ENCODE assay signal across 11 cellular contexts in the genomic region with DNA sequence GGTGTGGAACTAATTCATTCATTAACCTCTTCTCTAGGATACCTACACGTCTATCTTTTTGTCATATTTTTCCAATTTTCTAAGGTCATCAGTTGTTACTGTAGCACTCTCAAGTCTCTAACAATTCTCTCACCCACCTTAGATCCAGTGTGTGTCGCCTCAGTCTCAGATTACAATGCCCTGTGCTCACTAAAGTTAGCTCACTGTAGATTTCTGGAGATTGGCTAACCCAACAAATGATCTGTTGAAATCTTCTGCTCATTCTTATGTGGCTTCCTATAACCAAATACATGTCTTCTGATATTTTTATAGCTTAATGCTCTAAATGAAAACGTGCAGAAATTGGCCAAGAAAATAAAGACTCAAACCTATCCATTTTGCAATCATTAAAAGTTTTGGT.
"Had no signal": no experiment of that assay in that cellular context is flagged by ENCODE, and none has a peak within 500 bp of the region (broad histone marks: within the 10 kb centered on the region; RNA-seq: fewer than 3 reads in every experiment).

No MANE protein-coding gene starts in this region.

- H3K4me3 ChIP-seq: coronary artery, esophagus muscularis mucosa had no signal

- DNase-seq: activated CD4-positive, alpha-beta memory T cell treated with anti-CD3 and anti-CD28 coated beads for 36 hours; activated CD8-positive, alpha-beta memory T cell treated with anti-CD3 and anti-CD28 coated beads, Interleukin-2, amount 10 ng/mL, durations not matched to agents 7 days and 5 days; activated naive CD4-positive, alpha-beta T cell treated with anti-CD3 and anti-CD28 coated beads, Interleukin-2, amount 10 ng/mL, durations not matched to agents 7 days and 5 days; activated T-cell treated with anti-CD3 and anti-CD28 coated beads, Interleukin-2, amount 50 U/mL, for 1 hour; central memory CD4-positive, alpha-beta T cell; retina; stimulated activated CD4-positive, alpha-beta T cell treated with anti-CD3 and anti-CD28 coated beads, Interleukin-2, amount 100 ng/mL, for 48 hours; WERI-Rb-1 had no signal

- H3K27ac ChIP-seq: coronary artery, esophagus muscularis mucosa, WERI-Rb-1 had no signal

- H3K9me3 Mint-ChIP-seq: activated CD4-positive, alpha-beta memory T cell treated with anti-CD3 and anti-CD28 coated beads for 36 hours; activated naive CD4-positive, alpha-beta T cell treated with anti-CD3 and anti-CD28 coated beads, Interleukin-2, amount 10 ng/mL, durations not matched to agents 7 days and 5 days; stimulated activated memory B cell treated with anti-CD40 and anti-IgM and Interleukin-4, amounts not matched to agents 10 μg/mL and 1 μg/mL and 100 μg/mL, for 72 hours had no signal

- H3K4me1 ChIP-seq: esophagus muscularis mucosa had no signal

- H3K4me3 Mint-ChIP-seq: activated CD4-positive, alpha-beta memory T cell treated with anti-CD3 and anti-CD28 coated beads for 36 hours; activated CD8-positive, alpha-beta memory T cell treated with anti-CD3 and anti-CD28 coated beads, Interleukin-2, amount 10 ng/mL, durations not matched to agents 7 days and 5 days; activated naive CD4-positive, alpha-beta T cell treated with anti-CD3 and anti-CD28 coated beads, Interleukin-2, amount 10 ng/mL, durations not matched to agents 7 days and 5 days; stimulated activated memory B cell treated with anti-CD40 and anti-IgM and Interleukin-4, amounts not matched to agents 10 μg/mL and 1 μg/mL and 100 μg/mL, for 72 hours had no signal

- H3K9me3 ChIP-seq: esophagus muscularis mucosa had no signal

- H3K4me1 Mint-ChIP-seq: activated CD8-positive, alpha-beta memory T cell treated with anti-CD3 and anti-CD28 coated beads, Interleukin-2, amount 10 ng/mL, durations not matched to agents 7 days and 5 days; activated naive CD4-positive, alpha-beta T cell treated with anti-CD3 and anti-CD28 coated beads, Interleukin-2, amount 10 ng/mL, durations not matched to agents 7 days and 5 days; stimulated activated memory B cell treated with anti-CD40 and anti-IgM and Interleukin-4, amounts not matched to agents 10 μg/mL and 1 μg/mL and 100 μg/mL, for 72 hours had no signal

- H3K27ac Mint-ChIP-seq: activated CD4-positive, alpha-beta memory T cell treated with anti-CD3 and anti-CD28 coated beads for 36 hours; activated CD8-positive, alpha-beta memory T cell treated with anti-CD3 and anti-CD28 coated beads, Interleukin-2, amount 10 ng/mL, durations not matched to agents 7 days and 5 days; activated naive CD4-positive, alpha-beta T cell treated with anti-CD3 and anti-CD28 coated beads, Interleukin-2, amount 10 ng/mL, durations not matched to agents 7 days and 5 days; stimulated activated memory B cell treated with anti-CD40 and anti-IgM and Interleukin-4, amounts not matched to agents 10 μg/mL and 1 μg/mL and 100 μg/mL, for 72 hours had no signal

- H3K27me3 ChIP-seq: esophagus muscularis mucosa had no signal

- H3K36me3 Mint-ChIP-seq: activated naive CD4-positive, alpha-beta T cell treated with anti-CD3 and anti-CD28 coated beads, Interleukin-2, amount 10 ng/mL, durations not matched to agents 7 days and 5 days had no signal

- H3K27me3 Mint-ChIP-seq: activated CD4-positive, alpha-beta memory T cell treated with anti-CD3 and anti-CD28 coated beads for 36 hours; activated CD8-positive, alpha-beta memory T cell treated with anti-CD3 and anti-CD28 coated beads, Interleukin-2, amount 10 ng/mL, durations not matched to agents 7 days and 5 days; activated naive CD4-positive, alpha-beta T cell treated with anti-CD3 and anti-CD28 coated beads, Interleukin-2, amount 10 ng/mL, durations not matched to agents 7 days and 5 days; stimulated activated memory B cell treated with anti-CD40 and anti-IgM and Interleukin-4, amounts not matched to agents 10 μg/mL and 1 μg/mL and 100 μg/mL, for 72 hours had no signal
